Comparison of ENCODE assay signal across 2 cellular contexts in the genomic region with DNA sequence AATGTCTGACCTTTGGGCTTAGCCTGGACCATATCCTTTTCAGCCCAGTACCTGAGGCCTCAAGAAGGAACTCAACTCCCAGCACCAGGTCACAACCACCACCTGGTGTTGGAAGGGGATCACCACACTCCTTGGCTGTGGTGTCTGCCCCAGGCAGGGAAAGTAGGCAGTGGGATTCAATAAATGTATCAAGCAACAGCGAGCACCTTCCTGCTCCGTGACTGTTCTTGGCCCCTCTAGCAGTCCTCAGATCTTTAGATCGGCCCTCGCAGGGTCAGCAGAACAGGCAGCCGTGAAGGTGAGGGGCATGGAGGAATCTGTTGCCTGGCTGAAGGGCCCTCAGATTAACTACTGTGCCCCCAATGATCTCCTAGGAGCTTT.
TF ChIP-seq lines count a peak whose summit lies in the region.

No MANE protein-coding gene starts in this region.

TF ChIP-seq in GM23338, 12 proteins besides CTCF, POLR2A, EP300 and RAD21:
- TF ChIP-seq, protein P1, sequence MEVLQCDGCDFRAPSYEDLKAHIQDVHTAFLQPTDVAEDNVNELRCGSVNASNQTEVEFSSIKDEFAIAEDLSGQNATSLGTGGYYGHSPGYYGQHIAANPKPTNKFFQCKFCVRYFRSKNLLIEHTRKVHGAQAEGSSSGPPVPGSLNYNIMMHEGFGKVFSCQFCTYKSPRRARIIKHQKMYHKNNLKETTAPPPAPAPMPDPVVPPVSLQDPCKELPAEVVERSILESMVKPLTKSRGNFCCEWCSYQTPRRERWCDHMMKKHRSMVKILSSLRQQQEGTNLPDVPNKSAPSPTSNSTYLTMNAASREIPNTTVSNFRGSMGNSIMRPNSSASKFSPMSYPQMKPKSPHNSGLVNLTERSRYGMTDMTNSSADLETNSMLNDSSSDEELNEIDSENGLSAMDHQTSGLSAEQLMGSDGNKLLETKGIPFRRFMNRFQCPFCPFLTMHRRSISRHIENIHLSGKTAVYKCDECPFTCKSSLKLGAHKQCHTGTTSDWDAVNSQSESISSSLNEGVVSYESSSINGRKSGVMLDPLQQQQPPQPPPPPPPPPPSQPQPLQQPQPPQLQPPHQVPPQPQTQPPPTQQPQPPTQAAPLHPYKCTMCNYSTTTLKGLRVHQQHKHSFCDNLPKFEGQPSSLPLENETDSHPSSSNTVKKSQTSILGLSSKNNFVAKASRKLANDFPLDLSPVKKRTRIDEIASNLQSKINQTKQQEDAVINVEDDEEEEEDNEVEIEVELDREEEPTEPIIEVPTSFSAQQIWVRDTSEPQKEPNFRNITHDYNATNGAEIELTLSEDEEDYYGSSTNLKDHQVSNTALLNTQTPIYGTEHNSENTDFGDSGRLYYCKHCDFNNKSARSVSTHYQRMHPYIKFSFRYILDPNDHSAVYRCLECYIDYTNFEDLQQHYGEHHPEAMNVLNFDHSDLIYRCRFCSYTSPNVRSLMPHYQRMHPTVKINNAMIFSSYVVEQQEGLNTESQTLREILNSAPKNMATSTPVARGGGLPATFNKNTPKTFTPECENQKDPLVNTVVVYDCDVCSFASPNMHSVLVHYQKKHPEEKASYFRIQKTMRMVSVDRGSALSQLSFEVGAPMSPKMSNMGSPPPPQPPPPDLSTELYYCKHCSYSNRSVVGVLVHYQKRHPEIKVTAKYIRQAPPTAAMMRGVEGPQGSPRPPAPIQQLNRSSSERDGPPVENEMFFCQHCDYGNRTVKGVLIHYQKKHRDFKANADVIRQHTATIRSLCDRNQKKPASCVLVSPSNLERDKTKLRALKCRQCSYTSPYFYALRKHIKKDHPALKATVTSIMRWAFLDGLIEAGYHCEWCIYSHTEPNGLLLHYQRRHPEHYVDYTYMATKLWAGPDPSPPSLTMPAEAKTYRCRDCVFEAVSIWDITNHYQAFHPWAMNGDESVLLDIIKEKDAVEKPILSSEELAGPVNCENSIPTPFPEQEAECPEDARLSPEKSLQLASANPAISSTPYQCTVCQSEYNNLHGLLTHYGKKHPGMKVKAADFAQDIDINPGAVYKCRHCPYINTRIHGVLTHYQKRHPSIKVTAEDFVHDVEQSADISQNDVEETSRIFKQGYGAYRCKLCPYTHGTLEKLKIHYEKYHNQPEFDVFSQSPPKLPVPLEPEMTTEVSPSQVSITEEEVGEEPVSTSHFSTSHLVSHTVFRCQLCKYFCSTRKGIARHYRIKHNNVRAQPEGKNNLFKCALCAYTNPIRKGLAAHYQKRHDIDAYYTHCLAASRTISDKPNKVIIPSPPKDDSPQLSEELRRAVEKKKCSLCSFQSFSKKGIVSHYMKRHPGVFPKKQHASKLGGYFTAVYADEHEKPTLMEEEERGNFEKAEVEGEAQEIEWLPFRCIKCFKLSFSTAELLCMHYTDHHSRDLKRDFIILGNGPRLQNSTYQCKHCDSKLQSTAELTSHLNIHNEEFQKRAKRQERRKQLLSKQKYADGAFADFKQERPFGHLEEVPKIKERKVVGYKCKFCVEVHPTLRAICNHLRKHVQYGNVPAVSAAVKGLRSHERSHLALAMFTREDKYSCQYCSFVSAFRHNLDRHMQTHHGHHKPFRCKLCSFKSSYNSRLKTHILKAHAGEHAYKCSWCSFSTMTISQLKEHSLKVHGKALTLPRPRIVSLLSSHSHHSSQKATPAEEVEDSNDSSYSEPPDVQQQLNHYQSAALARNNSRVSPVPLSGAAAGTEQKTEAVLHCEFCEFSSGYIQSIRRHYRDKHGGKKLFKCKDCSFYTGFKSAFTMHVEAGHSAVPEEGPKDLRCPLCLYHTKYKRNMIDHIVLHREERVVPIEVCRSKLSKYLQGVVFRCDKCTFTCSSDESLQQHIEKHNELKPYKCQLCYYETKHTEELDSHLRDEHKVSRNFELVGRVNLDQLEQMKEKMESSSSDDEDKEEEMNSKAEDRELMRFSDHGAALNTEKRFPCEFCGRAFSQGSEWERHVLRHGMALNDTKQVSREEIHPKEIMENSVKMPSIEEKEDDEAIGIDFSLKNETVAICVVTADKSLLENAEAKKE (CRISPR knock-in tag; IDR thresholded peaks at IDR 0.05) = no peak
- no peak for TF ChIP-seq NANOG (IDR thresholded peaks at IDR 0.05; ENCODE audit: borderline replicate concordance)
- TF ChIP-seq EZH2 (IDR thresholded peaks at IDR 0.05; ENCODE audit: low read depth, unreplicated experiment) = no peak
- TF ChIP-seq, protein P2, sequence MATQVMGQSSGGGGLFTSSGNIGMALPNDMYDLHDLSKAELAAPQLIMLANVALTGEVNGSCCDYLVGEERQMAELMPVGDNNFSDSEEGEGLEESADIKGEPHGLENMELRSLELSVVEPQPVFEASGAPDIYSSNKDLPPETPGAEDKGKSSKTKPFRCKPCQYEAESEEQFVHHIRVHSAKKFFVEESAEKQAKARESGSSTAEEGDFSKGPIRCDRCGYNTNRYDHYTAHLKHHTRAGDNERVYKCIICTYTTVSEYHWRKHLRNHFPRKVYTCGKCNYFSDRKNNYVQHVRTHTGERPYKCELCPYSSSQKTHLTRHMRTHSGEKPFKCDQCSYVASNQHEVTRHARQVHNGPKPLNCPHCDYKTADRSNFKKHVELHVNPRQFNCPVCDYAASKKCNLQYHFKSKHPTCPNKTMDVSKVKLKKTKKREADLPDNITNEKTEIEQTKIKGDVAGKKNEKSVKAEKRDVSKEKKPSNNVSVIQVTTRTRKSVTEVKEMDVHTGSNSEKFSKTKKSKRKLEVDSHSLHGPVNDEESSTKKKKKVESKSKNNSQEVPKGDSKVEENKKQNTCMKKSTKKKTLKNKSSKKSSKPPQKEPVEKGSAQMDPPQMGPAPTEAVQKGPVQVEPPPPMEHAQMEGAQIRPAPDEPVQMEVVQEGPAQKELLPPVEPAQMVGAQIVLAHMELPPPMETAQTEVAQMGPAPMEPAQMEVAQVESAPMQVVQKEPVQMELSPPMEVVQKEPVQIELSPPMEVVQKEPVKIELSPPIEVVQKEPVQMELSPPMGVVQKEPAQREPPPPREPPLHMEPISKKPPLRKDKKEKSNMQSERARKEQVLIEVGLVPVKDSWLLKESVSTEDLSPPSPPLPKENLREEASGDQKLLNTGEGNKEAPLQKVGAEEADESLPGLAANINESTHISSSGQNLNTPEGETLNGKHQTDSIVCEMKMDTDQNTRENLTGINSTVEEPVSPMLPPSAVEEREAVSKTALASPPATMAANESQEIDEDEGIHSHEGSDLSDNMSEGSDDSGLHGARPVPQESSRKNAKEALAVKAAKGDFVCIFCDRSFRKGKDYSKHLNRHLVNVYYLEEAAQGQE (IDR thresholded peaks at IDR 0.05; ENCODE audit: unreplicated experiment) = no peak
- TF ChIP-seq, protein P3, sequence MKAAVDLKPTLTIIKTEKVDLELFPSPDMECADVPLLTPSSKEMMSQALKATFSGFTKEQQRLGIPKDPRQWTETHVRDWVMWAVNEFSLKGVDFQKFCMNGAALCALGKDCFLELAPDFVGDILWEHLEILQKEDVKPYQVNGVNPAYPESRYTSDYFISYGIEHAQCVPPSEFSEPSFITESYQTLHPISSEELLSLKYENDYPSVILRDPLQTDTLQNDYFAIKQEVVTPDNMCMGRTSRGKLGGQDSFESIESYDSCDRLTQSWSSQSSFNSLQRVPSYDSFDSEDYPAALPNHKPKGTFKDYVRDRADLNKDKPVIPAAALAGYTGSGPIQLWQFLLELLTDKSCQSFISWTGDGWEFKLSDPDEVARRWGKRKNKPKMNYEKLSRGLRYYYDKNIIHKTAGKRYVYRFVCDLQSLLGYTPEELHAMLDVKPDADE (IDR thresholded peaks at IDR 0.05) = no peak
- TF ChIP-seq JUNB (IDR thresholded peaks at IDR 0.05; ENCODE audit: unreplicated experiment) = no peak
- TF ChIP-seq STAT1 (IDR thresholded peaks at IDR 0.05; ENCODE audit: unreplicated experiment) = no peak
- no peak for TF ChIP-seq CREB1 (CRISPR knock-in tag; IDR thresholded peaks at IDR 0.05; ENCODE audit: low read depth)
- no peak for TF ChIP-seq POLR2AphosphoS5 (IDR thresholded peaks at IDR 0.05; ENCODE audit: low read depth)
TF ChIP-seq in GM23338: peak in this region for 0.

TF ChIP-seq in WTC11, 78 proteins besides CTCF, POLR2A, EP300 and RAD21:
- TF ChIP-seq, protein P4, sequence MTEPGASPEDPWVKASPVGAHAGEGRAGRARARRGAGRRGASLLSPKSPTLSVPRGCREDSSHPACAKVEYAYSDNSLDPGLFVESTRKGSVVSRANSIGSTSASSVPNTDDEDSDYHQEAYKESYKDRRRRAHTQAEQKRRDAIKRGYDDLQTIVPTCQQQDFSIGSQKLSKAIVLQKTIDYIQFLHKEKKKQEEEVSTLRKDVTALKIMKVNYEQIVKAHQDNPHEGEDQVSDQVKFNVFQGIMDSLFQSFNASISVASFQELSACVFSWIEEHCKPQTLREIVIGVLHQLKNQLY (CRISPR knock-in tag; IDR thresholded peaks at IDR 0.05) = no peak
- TF ChIP-seq, protein P5, sequence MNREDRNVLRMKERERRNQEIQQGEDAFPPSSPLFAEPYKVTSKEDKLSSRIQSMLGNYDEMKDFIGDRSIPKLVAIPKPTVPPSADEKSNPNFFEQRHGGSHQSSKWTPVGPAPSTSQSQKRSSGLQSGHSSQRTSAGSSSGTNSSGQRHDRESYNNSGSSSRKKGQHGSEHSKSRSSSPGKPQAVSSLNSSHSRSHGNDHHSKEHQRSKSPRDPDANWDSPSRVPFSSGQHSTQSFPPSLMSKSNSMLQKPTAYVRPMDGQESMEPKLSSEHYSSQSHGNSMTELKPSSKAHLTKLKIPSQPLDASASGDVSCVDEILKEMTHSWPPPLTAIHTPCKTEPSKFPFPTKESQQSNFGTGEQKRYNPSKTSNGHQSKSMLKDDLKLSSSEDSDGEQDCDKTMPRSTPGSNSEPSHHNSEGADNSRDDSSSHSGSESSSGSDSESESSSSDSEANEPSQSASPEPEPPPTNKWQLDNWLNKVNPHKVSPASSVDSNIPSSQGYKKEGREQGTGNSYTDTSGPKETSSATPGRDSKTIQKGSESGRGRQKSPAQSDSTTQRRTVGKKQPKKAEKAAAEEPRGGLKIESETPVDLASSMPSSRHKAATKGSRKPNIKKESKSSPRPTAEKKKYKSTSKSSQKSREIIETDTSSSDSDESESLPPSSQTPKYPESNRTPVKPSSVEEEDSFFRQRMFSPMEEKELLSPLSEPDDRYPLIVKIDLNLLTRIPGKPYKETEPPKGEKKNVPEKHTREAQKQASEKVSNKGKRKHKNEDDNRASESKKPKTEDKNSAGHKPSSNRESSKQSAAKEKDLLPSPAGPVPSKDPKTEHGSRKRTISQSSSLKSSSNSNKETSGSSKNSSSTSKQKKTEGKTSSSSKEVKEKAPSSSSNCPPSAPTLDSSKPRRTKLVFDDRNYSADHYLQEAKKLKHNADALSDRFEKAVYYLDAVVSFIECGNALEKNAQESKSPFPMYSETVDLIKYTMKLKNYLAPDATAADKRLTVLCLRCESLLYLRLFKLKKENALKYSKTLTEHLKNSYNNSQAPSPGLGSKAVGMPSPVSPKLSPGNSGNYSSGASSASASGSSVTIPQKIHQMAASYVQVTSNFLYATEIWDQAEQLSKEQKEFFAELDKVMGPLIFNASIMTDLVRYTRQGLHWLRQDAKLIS (CRISPR knock-in tag; IDR thresholded peaks at IDR 0.05; ENCODE audit: borderline replicate concordance) = no peak
- TF ChIP-seq SMAD3 (CRISPR knock-in tag; IDR thresholded peaks at IDR 0.05; ENCODE audit: borderline replicate concordance) = no peak
- TF ChIP-seq, protein P6, sequence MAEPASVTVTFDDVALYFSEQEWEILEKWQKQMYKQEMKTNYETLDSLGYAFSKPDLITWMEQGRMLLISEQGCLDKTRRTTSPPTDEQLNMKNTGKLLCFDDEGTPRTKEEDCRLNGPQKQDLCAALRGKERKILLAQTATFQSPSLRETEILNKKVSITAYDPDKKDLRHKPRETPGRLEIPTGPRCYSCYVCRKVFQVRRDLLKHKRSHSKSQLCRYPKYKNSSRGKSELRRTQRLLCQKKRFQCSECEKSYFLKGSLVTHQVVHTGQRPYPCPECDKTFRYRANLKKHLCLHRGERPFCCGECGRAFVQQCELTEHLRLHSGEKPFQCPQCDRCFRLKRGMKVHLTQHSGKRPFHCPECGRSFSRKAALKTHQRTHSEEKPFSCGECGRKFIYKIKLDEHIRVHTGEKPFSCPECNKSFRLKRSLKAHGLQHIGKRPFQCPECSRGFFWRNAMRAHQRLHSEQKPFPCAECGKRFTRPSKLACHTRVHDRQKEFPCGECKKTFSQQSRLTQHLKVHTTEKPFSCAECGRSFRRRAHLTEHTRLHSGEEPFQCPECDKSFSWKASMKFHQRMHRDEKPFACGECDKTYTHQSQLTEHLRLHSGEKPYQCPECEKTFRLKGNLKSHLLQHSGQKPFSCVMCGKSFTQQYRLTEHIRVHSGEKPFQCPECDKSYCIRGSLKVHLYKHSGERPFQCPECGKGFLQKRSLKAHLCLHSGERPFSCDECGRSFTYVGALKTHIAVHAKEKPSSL (CRISPR knock-in tag; conservative IDR thresholded peaks at IDR 0.05) = no peak
- 0 out of 2 replicates have a peak, but pooled peaks have one; percentile 23 for TF ChIP-seq ZNF416 (CRISPR knock-in tag; IDR thresholded peaks at IDR 0.05)
- TF ChIP-seq, protein P7, sequence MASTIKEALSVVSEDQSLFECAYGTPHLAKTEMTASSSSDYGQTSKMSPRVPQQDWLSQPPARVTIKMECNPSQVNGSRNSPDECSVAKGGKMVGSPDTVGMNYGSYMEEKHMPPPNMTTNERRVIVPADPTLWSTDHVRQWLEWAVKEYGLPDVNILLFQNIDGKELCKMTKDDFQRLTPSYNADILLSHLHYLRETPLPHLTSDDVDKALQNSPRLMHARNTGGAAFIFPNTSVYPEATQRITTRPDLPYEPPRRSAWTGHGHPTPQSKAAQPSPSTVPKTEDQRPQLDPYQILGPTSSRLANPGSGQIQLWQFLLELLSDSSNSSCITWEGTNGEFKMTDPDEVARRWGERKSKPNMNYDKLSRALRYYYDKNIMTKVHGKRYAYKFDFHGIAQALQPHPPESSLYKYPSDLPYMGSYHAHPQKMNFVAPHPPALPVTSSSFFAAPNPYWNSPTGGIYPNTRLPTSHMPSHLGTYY (CRISPR knock-in tag; IDR thresholded peaks at IDR 0.05) = no peak
- TF ChIP-seq ZNF317 (CRISPR knock-in tag; IDR thresholded peaks at IDR 0.05; ENCODE audit: borderline replicate concordance, low read depth) = no peak
